27 cellular contexts compared by ENCODE assay signal in the genomic region with DNA sequence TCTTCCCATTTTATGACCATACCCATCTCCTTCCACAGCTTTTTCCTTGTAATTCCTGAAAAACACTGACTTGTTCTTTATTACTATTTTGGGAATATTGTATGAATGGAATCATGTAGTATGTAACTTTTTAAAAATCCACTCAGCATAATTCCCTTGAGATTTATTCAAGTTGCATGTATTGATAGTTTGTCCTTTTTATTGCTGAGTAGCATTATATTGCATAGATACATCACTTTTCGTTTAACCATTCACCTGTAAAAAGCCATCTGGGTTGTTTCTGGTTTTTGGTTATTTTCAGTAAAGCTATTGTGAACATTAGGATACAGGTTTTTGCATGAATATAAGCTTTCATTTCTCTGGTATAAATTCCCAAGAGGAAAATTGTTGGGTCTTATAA.
"Had no signal": no experiment of that assay in that cellular context is flagged by ENCODE, and none has a peak within 500 bp of the region (broad histone marks: within the 10 kb centered on the region; RNA-seq: fewer than 3 reads in every experiment).

No MANE protein-coding gene starts in this region.

- H3K27ac ChIP-seq: stomach, suprapubic skin, testis, thoracic aorta, thyroid gland, tibial artery, tibial nerve, transverse colon, upper lobe of left lung, upper lobe of right lung, uterus, vagina had no signal

- H3K4me1 ChIP-seq: stomach, suprapubic skin, testis, thyroid gland, tibial artery, tibial nerve, transverse colon, upper lobe of left lung, upper lobe of right lung, uterus, vagina had no signal

- H3K4me3 ChIP-seq: stomach, suprapubic skin, testis, thoracic aorta, thyroid gland, tibial artery, tibial nerve, transverse colon, upper lobe of left lung, upper lobe of right lung, uterus, vagina had no signal

- FAIRE-seq: urothelium cell line had no signal

- ATAC-seq: stimulated activated effector memory CD8-positive, alpha-beta T cell treated with anti-CD3 and anti-CD28 coated beads, Interleukin-12 subunit alpha, Interleukin-12 subunit beta, amount 100 ng/mL, for 72 hours; stimulated activated memory B cell treated with anti-CD40 and anti-IgM and Interleukin-4, amounts not matched to agents 10 μg/mL and 1 μg/mL and 100 μg/mL, for 72 hours; stimulated activated naive B cell treated with anti-CD40 and anti-IgM and Interleukin-4, amounts not matched to agents 10 μg/mL and 1 μg/mL and 100 μg/mL, for 72 hours; stimulated activated naive CD8-positive, alpha-beta T cell treated with anti-CD3 and anti-CD28 coated beads, Interleukin-15, amount 100 ng/mL, for 72 hours; stimulated activated naive CD8-positive, alpha-beta T cell treated with anti-CD3 and anti-CD28 coated beads, Interleukin-15, Interleukin-2, amounts not matched to agents 100 U/mL and 50 U/mL, for 24 hours; upper lobe of right lung had no signal

- H3K27me3 ChIP-seq: stomach, suprapubic skin, testis, thyroid gland, tibial artery, tibial nerve, transverse colon, upper lobe of left lung, upper lobe of right lung, uterus, vagina had no signal

- DNase-seq: stimulated activated CD4-positive, alpha-beta T cell treated with anti-CD3 and anti-CD28 coated beads, Interleukin-2, amount 100 ng/mL, for 48 hours; stimulated activated CD4-positive, alpha-beta T cell treated with anti-CD3 and anti-CD28 coated beads, Interleukin-4, amount 100 ng/mL, for 1 hour; stimulated activated CD4-positive, alpha-beta T cell treated with anti-CD3 and anti-CD28 coated beads, Interleukin-4, amount 100 ng/mL, for 24 hours; stimulated activated CD4-positive, alpha-beta T cell treated with anti-CD3 and anti-CD28 coated beads, Interleukin-4, amount 100 ng/mL, for 4 hours; stimulated activated CD8-positive, alpha-beta memory T cell treated with anti-CD3 and anti-CD28 coated beads, Interleukin-4, amount 100 ng/mL, for 48 hours; stimulated activated naive B cell treated with anti-CD40 and anti-IgM and Interleukin-4, amounts not matched to agents 10 μg/mL and 1 μg/mL and 100 μg/mL, for 72 hours; stimulated activated naive CD4-positive, alpha-beta T cell; stimulated activated naive CD4-positive, alpha-beta T cell treated with Interleukin-2 at 50 U/mL for 16 hours; stimulated activated naive CD8-positive, alpha-beta T cell treated with anti-CD3 and anti-CD28 coated beads, Interleukin-15, amount 100 ng/mL, for 72 hours; stimulated activated naive CD8-positive, alpha-beta T cell treated with anti-CD3 and anti-CD28 coated beads, Interleukin-15, Interleukin-2, amounts not matched to agents 100 U/mL and 50 U/mL, for 24 hours; stomach; substantia nigra; testis; thyroid gland; tibial artery; transverse colon; trophoblast cell; upper lobe of left lung; upper lobe of right lung; uterus had no signal

- H3K9me3 ChIP-seq: suprapubic skin, testis, thoracic aorta, thyroid gland, tibial artery, transverse colon, upper lobe of right lung, uterus, vagina had no signal

- H3K36me3 ChIP-seq: stomach, suprapubic skin, thoracic aorta, thyroid gland, tibial artery, tibial nerve, transverse colon, upper lobe of left lung, upper lobe of right lung, uterus, vagina had no signal
